10 cellular contexts compared by ENCODE assay signal in the genomic region with DNA sequence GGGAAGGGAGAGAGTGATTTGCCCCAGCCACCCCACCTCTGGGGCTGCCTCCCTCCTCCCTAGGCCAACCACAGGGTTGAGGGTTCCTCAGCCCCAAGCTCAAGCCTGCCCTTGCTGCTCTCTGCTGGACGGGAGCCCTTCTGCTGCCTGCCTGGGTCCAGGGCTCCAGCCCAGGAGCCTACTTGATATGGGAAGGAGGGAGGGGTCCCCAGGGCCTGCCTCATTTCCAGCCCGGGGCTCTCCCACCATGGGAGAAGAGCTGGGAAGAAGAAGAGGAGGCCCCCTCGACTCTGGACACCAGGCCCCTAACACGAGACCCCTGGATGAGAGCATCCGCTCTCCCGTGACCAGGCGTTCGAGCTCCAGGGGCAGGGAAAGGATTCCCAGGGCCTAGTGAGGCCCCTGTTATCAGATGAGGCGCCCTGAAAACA. TPM values are rescaled to one million over a fixed set of nuclear protein-coding genes. Genes with fewer than 3 reads are reported as not detected.
A peak's percentile ranks its signal among the peaks of the same experiment; 100 is the strongest.
DNase-seq lines count a peak whose midpoint lies in the region; ATAC-seq, FAIRE-seq and TF ChIP-seq lines count a peak whose summit lies in the region.
"Had no signal": no experiment of that assay in that cellular context is flagged by ENCODE, and none has a peak within 500 bp of the region (broad histone marks: within the 10 kb centered on the region; RNA-seq: fewer than 3 reads in every experiment).

No MANE protein-coding gene starts in this region.

- H2AFZ ChIP-seq in astrocyte (ENCODE audit: low read depth, low read length): peak overlapping the region; percentile 84

- no peak for DNase-seq in astrocyte (ENCODE audit: low read depth)
- no peak for DNase-seq in spleen
- DNase-seq in NK-92 treated with Interleukin-12 subunit alpha and Interleukin-12 subunit beta, amount 100 ng/mL, for 24 hours (lab: John Stamatoyannopoulos, UW): no peak

- H3K27me3 Mint-ChIP-seq in astrocyte (ENCODE audit: low read depth, unreplicated experiment): no peaks in the 10 kb centered on the region

- H3K4me3 Mint-ChIP-seq in astrocyte (ENCODE audit: unreplicated experiment): peak overlapping the region; percentile 83

- H3K9me3 ChIP-seq in astrocyte (ENCODE audit: insufficient read depth, low read depth, low read length) (no peaks in the 10 kb centered on the region), iPS-18c (ENCODE audit: control insufficient read depth, insufficient read depth, low read length) (no peaks in the 10 kb centered on the region), spleen (no peaks in the 10 kb centered on the region)

- H3K36me3 ChIP-seq in astrocyte (ENCODE audit: insufficient read depth, low read length) (no peaks in the 10 kb centered on the region), spleen (peaks cover 0 to 2% (median 0%) of the 10 kb centered on the region in 6 donors)

- H3K9ac ChIP-seq in astrocyte (ENCODE audit: low read length): no peak overlapping the region

- no peak for TF ChIP-seq POLR2A in spleen (IDR thresholded peaks at IDR 0.05)

- H4K20me1 ChIP-seq in astrocyte (ENCODE audit: insufficient read depth, low read length): no peaks in the 10 kb centered on the region

- H3K36me3 Mint-ChIP-seq in astrocyte (ENCODE audit: low read depth, unreplicated experiment): peaks cover 2% of the 10 kb centered on the region

- intact Hi-C loops in spleen (cut with DNase I; ENCODE audit: low total_unique reads): no loop called here

- H3K79me2 ChIP-seq in astrocyte (ENCODE audit: insufficient read depth, low read length): no peaks in the 10 kb centered on the region

- FAIRE-seq in astrocyte (lab: Jason Lieb, UNC): no peak
- FAIRE-seq: colon, GM19239 had no signal

- 76 to 87% (median 84%) methylated on average over 9 of the region's 9 CpGs for WGBS in spleen, 5 donors

- peaks cover 43% of the 10 kb centered on the region for H3K4me1 Mint-ChIP-seq in astrocyte (ENCODE audit: low read depth, unreplicated experiment)

- H3K4me2 ChIP-seq in astrocyte (ENCODE audit: low read length): peak overlapping the region; percentile 85

- H3K27ac ChIP-seq in astrocyte (ENCODE audit: low read depth, low read length) (no peak overlapping the region), spleen (peak overlapping the region; percentile 70 to 97 (median 89))

- ATAC-seq in HG02870 (IDR thresholded peaks at IDR 0.05; ENCODE audit: unreplicated experiment) (peak; percentile 22), GM19397 (IDR thresholded peaks at IDR 0.05; ENCODE audit: unreplicated experiment) (no peak), HG02981 (IDR thresholded peaks at IDR 0.05; ENCODE audit: unreplicated experiment) (no peak), GM18867 (IDR thresholded peaks at IDR 0.05; ENCODE audit: unreplicated experiment) (no peak)

- H3K9me3 Mint-ChIP-seq in astrocyte (ENCODE audit: unreplicated experiment): no peaks in the 10 kb centered on the region

- H3K4me3 ChIP-seq in astrocyte (ENCODE audit: insufficient read depth, low read depth, low read length) (no peak overlapping the region), iPS-18c (ENCODE audit: insufficient read depth, low read depth, low read length) (peak overlapping the region; percentile 81), spleen (peak overlapping the region in 7 of 8 donors; percentile 35 to 81 (median 55))

- H3K27ac Mint-ChIP-seq in astrocyte (ENCODE audit: unreplicated experiment): peak overlapping the region; percentile 63

- H3K27me3 ChIP-seq in astrocyte (ENCODE audit: insufficient read depth, low read length) (no peaks in the 10 kb centered on the region), spleen (replicated peaks in 1 of 7) (no peaks in the 10 kb centered on the region)

- TF ChIP-seq CTCF in astrocyte (IDR thresholded peaks at IDR 0.05; ENCODE audit: insufficient read depth, low read depth, low read length): no peak
- no peak for TF ChIP-seq CTCF in spleen (IDR thresholded peaks at IDR 0.05 in 8 of 11, conservative IDR thresholded peaks at IDR 0.05 in 3 of 11)

- H3K4me1 ChIP-seq in astrocyte (ENCODE audit: insufficient read depth, low read length) (peaks cover 26% of the 10 kb centered on the region), spleen (peaks cover 36 to 95% (median 69%) of the 10 kb centered on the region in 6 donors)

RNA-seq across cellular contexts. Expression of gene SLC16A5, which starts 0.7 kb away (rescaled TPM):
- total RNA-seq in astrocyte: 7.1 and 10.6 TPM in 2 replicates
- total RNA-seq in spleen: 10 to 100 TPM in 6 of 7 donors, 1 to 10 TPM in 1; 9.3 to 31.0 (median 14.9) TPM
- polyA plus RNA-seq in spleen: 1 to 10 TPM; 3.1 to 6.4 (median 4.7) TPM

RNA-seq across cellular contexts. Expression of gene ARMC7, which starts 21.3 kb away (rescaled TPM):
- total RNA-seq in astrocyte (11.5 and 11.9 TPM in 2 replicates), spleen (10 to 100 TPM; 10.5 to 19.2 (median 14.7) TPM)
- 10 to 100 TPM in 2 of 3 donors, 1 to 10 TPM in 1; 7.8 to 12.4 (median 10.0) TPM for polyA plus RNA-seq in spleen

RNA-seq across cellular contexts. Expression of gene KCTD2, which starts 41.5 kb away (rescaled TPM):
- 17.1 and 18.6 TPM in 2 replicates for total RNA-seq in astrocyte
- 10 to 100 TPM; 23.0 to 28.4 (median 25.5) TPM for total RNA-seq in spleen
- 10 to 100 TPM; 11.0 to 27.2 (median 11.9) TPM for polyA plus RNA-seq in spleen

RNA-seq across cellular contexts. Expression of gene ATP5PD, which starts 41.7 kb away (rescaled TPM):
- total RNA-seq in astrocyte (238 and 239 TPM in 2 replicates), spleen (100 to 1,000 TPM; 124 to 164 (median 137) TPM)
- 100 to 1,000 TPM; 257 to 312 (median 270) TPM for polyA plus RNA-seq in spleen

RNA-seq across cellular contexts. Expression of gene NT5C, which starts 43.1 kb away (rescaled TPM):
- 23.7 and 29.5 TPM in 2 replicates for total RNA-seq in astrocyte
- 10 to 100 TPM; 48.2 to 77.9 (median 54.6) TPM for total RNA-seq in spleen
- 100 to 1,000 TPM; 105 to 145 (median 139) TPM for polyA plus RNA-seq in spleen
